In genomic region chr18:74171910-74172606, GRCh38 we compare ENCODE assay signal across 9 cellular contexts. TPM values are rescaled to one million over a fixed set of nuclear protein-coding genes. Genes with fewer than 3 reads are reported as not detected.
A peak's percentile ranks its signal among the peaks of the same experiment; 100 is the strongest.
DNase-seq lines count a peak whose midpoint lies in the region; ATAC-seq, FAIRE-seq and TF ChIP-seq lines count a peak whose summit lies in the region.
"Had no signal": no experiment of that assay in that cellular context is flagged by ENCODE, and none has a peak within 500 bp of the region (broad histone marks: within the 10 kb centered on the region; RNA-seq: fewer than 3 reads in every experiment).

No MANE protein-coding gene starts in this region.

- peaks cover 5% of the 10 kb centered on the region for H3K4me1 Mint-ChIP-seq in activated T-helper 2 cell treated with anti-CD3 and anti-CD28 coated beads, Interferon-gamma antibody, Interleukin-2, Interleukin-4, amounts not matched to agents 10 μg/mL and 5 μg/mL and 100 μg/mL, durations not matched to agents 14 hours and 24 hours and 36 hours (ENCODE audit: low read depth)

- intact Hi-C loops in activated T-helper 2 cell treated with anti-CD3 and anti-CD28 coated beads, Interferon-gamma antibody, Interleukin-2, Interleukin-4, amounts not matched to agents 10 μg/mL and 5 μg/mL and 100 μg/mL, durations not matched to agents 14 hours and 24 hours and 36 hours (cut with micrococcal nuclease): no loop called here

- no peak for TF ChIP-seq RAD21 in A549 (conservative IDR thresholded peaks at IDR 0.05 in 1 of 2, IDR thresholded peaks at IDR 0.05 in 1 of 2)

- H3K9me3 ChIP-seq in A549: no peaks in the 10 kb centered on the region

- no peaks in the 10 kb centered on the region for H3K9me3 Mint-ChIP-seq in activated T-helper 2 cell treated with anti-CD3 and anti-CD28 coated beads, Interferon-gamma antibody, Interleukin-2, Interleukin-4, amounts not matched to agents 10 μg/mL and 5 μg/mL and 100 μg/mL, durations not matched to agents 14 hours and 24 hours and 36 hours

- H3K27me3 Mint-ChIP-seq in activated T-helper 2 cell treated with anti-CD3 and anti-CD28 coated beads, Interferon-gamma antibody, Interleukin-2, Interleukin-4, amounts not matched to agents 10 μg/mL and 5 μg/mL and 100 μg/mL, durations not matched to agents 14 hours and 24 hours and 36 hours (ENCODE audit: low read depth): peaks cover 13% of the 10 kb centered on the region

- no peak for TF ChIP-seq CTCF in A549 (IDR thresholded peaks at IDR 0.05)

- no peak for TF ChIP-seq POLR2A in A549 (IDR thresholded peaks at IDR 0.05; ENCODE audit: low read length)

- no peaks in the 10 kb centered on the region for H3K36me3 Mint-ChIP-seq in activated T-helper 2 cell treated with anti-CD3 and anti-CD28 coated beads, Interferon-gamma antibody, Interleukin-2, Interleukin-4, amounts not matched to agents 10 μg/mL and 5 μg/mL and 100 μg/mL, durations not matched to agents 14 hours and 24 hours and 36 hours (ENCODE audit: low read depth)

- H3K4me1 ChIP-seq in A549: 0 out of 3 replicates have a peak, but pooled peaks cover 4% of the 10 kb centered on the region

- 23% methylated on average over 12 of the region's 12 CpGs for WGBS in A549 (ENCODE audit: missing lambda C conversion rate)

- H3K4me3 Mint-ChIP-seq in activated T-helper 2 cell treated with anti-CD3 and anti-CD28 coated beads, Interferon-gamma antibody, Interleukin-2, Interleukin-4, amounts not matched to agents 10 μg/mL and 5 μg/mL and 100 μg/mL, durations not matched to agents 14 hours and 24 hours and 36 hours (ENCODE audit: low read depth): peak overlapping the region; percentile 38

- H3K4me3 ChIP-seq in A549: peak overlapping the region; percentile 32

- TF ChIP-seq EP300 in A549 (IDR thresholded peaks at IDR 0.05): no peak

- peak overlapping the region; percentile 75 for H3K4me2 ChIP-seq in A549

- POLR2A ChIA-PET in A549 (lab: Yijun Ruan, JAX): no interaction called here

- peak in 1 of 2 experiments; percentile 60; a peak in 3 of 6 replicates for ATAC-seq in A549
- ATAC-seq in GM19328 (IDR thresholded peaks at IDR 0.05; ENCODE audit: unreplicated experiment): peak; percentile 69
- ATAC-seq in HG03139 (IDR thresholded peaks at IDR 0.05; ENCODE audit: unreplicated experiment): peak; percentile 87

- DNase-seq in A549 (ENCODE audit: low read depth in 1 of 2, low spot score in 1 of 2) (no peak), HuH-7 (ENCODE audit: low spot score) (no peak), T1000 (lab: John Stamatoyannopoulos, UW) (no peak), cerebellar cortex (ENCODE audit: low spot score) (no peak)
- DNase-seq in activated T-helper 2 cell treated with anti-CD3 and anti-CD28 coated beads, Interferon-gamma antibody, Interleukin-2, Interleukin-4, amounts not matched to agents 10 μg/mL and 5 μg/mL and 100 μg/mL, durations not matched to agents 14 hours and 24 hours and 36 hours (ENCODE audit: low spot score): no peak
- DNase-seq in activated naive CD4-positive, alpha-beta T cell treated with anti-CD3 and anti-CD28 coated beads, Interleukin-2, amount 50 U/mL, for 16 hours: no peak

- CTCF ChIA-PET in A549 (lab: Yijun Ruan, JAX): interaction anchor here (1.2 kb wide), 1 partner anchor 20 kb away, joined by 3 read pairs; no protein-coding TSS in a partner anchor

- no peak for FAIRE-seq in A549 (lab: Jason Lieb, UNC)
- FAIRE-seq: endothelial cell of umbilical vein had no signal

- H3K27ac Mint-ChIP-seq in activated T-helper 2 cell treated with anti-CD3 and anti-CD28 coated beads, Interferon-gamma antibody, Interleukin-2, Interleukin-4, amounts not matched to agents 10 μg/mL and 5 μg/mL and 100 μg/mL, durations not matched to agents 14 hours and 24 hours and 36 hours: no peak overlapping the region

- H3K27ac ChIP-seq in A549: no peak overlapping the region

TF ChIP-seq in A549, 52 proteins besides CTCF, POLR2A, EP300 and RAD21:
- no peak for TF ChIP-seq CHD4 (IDR thresholded peaks at IDR 0.05; ENCODE audit: borderline replicate concordance)
- no peak for TF ChIP-seq RCOR1 (IDR thresholded peaks at IDR 0.05; ENCODE audit: low read depth, low read length)
- TF ChIP-seq, protein P1, sequence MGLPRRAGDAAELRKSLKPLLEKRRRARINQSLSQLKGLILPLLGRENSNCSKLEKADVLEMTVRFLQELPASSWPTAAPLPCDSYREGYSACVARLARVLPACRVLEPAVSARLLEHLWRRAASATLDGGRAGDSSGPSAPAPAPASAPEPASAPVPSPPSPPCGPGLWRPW (IDR thresholded peaks at IDR 0.05): no peak
TF ChIP-seq in A549: peak in this region for 0.

RNA-seq across cellular contexts. Expression of gene TIMM21, which starts 23.7 kb away (rescaled TPM):
- polyA plus RNA-seq in A549 (2011; rRNA removed): 56.4 and 64.6 TPM in 2 replicates
- polyA plus RNA-seq in A549 (2012; cell fraction: cytosol; rRNA removed): 38.8 and 41.7 TPM in 2 replicates
- 15.9 and 24.5 TPM in 2 replicates for polyA plus RNA-seq in A549 (2012; cell fraction: nucleus; rRNA removed)
- polyA plus RNA-seq in A549 (2017; fragmentation: RNase III; extraction: RNeasy Plus Mini Kit Qiagen cat#74134 plus additional on column Dnase treatment): 52.3 to 64.1 TPM (median 61.4 TPM) in 3 replicates
- 17.4 and 25.1 TPM in 2 replicates for polyA minus RNA-seq in A549 (2011; rRNA and poly(A)+ RNA removed)
- 48.3 and 50.0 TPM in 2 replicates for total RNA-seq in activated T-helper 2 cell treated with anti-CD3 and anti-CD28 coated beads, Interferon-gamma antibody, Interleukin-2, Interleukin-4, amounts not matched to agents 10 μg/mL and 5 μg/mL and 100 μg/mL, durations not matched to agents 14 hours and 24 hours and 36 hours

RNA-seq across cellular contexts. Expression of gene FBXO15, which starts 24.4 kb away (rescaled TPM):
- polyA plus RNA-seq in A549 (2011; rRNA removed) (1.7 and 2.3 TPM in 2 replicates), A549 (2017; fragmentation: RNase III; extraction: RNeasy Plus Mini Kit Qiagen cat#74134 plus additional on column Dnase treatment) (0.83 to 1.4 TPM (median 1.3 TPM) in 3 replicates)
- polyA plus RNA-seq in A549 (2012; cell fraction: cytosol; rRNA removed): 0.54 and 0.63 TPM in 2 replicates
- polyA plus RNA-seq in A549 (2012; cell fraction: nucleus; rRNA removed): 0.71 and 1.9 TPM in 2 replicates
- polyA minus RNA-seq in A549 (2011; rRNA and poly(A)+ RNA removed): 1.5 and 2.3 TPM in 2 replicates
- 0.91 and 1.1 TPM in 2 replicates for total RNA-seq in activated T-helper 2 cell treated with anti-CD3 and anti-CD28 coated beads, Interferon-gamma antibody, Interleukin-2, Interleukin-4, amounts not matched to agents 10 μg/mL and 5 μg/mL and 100 μg/mL, durations not matched to agents 14 hours and 24 hours and 36 hours
- total RNA-seq: endothelial cell of umbilical vein had no signal
- polyA plus RNA-seq: endothelial cell of umbilical vein had no signal
